Comparison of ENCODE assay signal across 10 cellular contexts in genomic region chr2:171509945-171510731, GRCh38. TPM values are rescaled to one million over a fixed set of nuclear protein-coding genes. Genes with fewer than 3 reads are reported as not detected.
DNase-seq lines count a peak whose midpoint lies in the region; ATAC-seq, FAIRE-seq and TF ChIP-seq lines count a peak whose summit lies in the region.
"Had no signal": no experiment of that assay in that cellular context is flagged by ENCODE, and none has a peak within 500 bp of the region (broad histone marks: within the 10 kb centered on the region; RNA-seq: fewer than 3 reads in every experiment).

No MANE protein-coding gene starts in this region.

- intact Hi-C loops in OCI-LY7 (cut with micrococcal nuclease; ENCODE audit: unreplicated experiment) (no loop called here), esophagus muscularis mucosa (cut with DNase I) (no loop called here)

- no peaks in the 10 kb centered on the region for H3K9me2 ChIP-seq in OCI-LY7 (ENCODE audit: insufficient read depth, low read length)

- CTCF ChIA-PET in OCI-LY7 (lab: Charles Lee; ENCODE audit: unreplicated experiment), result no interaction called here

- H3K27me3 ChIP-seq in esophagus muscularis mucosa, result no peaks in the 10 kb centered on the region

- no peak for TF ChIP-seq EP300 in esophagus muscularis mucosa (IDR thresholded peaks at IDR 0.05)

- peak overlapping the region; percentile 13; the same call in 1 of the 2 replicates for H3K4me3 ChIP-seq in GM12865 (ENCODE audit: low read depth, low read length)
- no peak overlapping the region for H3K4me3 ChIP-seq in OCI-LY7 (ENCODE audit: low read depth, low read length, poor library complexity, severe bottlenecking)
- H3K4me3 ChIP-seq in esophagus muscularis mucosa, result no peak overlapping the region

- peak overlapping the region; percentile 35 for H3K4me2 ChIP-seq in OCI-LY7 (ENCODE audit: low read length)

- TF ChIP-seq CTCF in GM12865 (IDR thresholded peaks at IDR 0.05; ENCODE audit: insufficient read depth, low read depth, low read length, missing control alignments) (no peak), OCI-LY7 (conservative IDR thresholded peaks at IDR 0.05; ENCODE audit: low read length) (no peak), esophagus muscularis mucosa (IDR thresholded peaks at IDR 0.05) (no peak)

- ATAC-seq in HG02678 (IDR thresholded peaks at IDR 0.05; ENCODE audit: unreplicated experiment) (peak; percentile 75), GM19324 (IDR thresholded peaks at IDR 0.05; ENCODE audit: low FRiP score, unreplicated experiment) (no peak)

- no peaks in the 10 kb centered on the region for H3K36me3 ChIP-seq in OCI-LY7 (ENCODE audit: insufficient read depth, low read length)
- H3K36me3 ChIP-seq in esophagus muscularis mucosa, result no peaks in the 10 kb centered on the region

- POLR2A ChIA-PET in OCI-LY7 (lab: Charles Lee), result interaction anchor here (0.6 to 1.4 kb wide), 3 partner anchors 25 to 213 kb away, joined by 3 to 5 read pairs (median 3); no protein-coding TSS in a partner anchor

- DNase-seq in GM12865 (ENCODE audit: low read depth), result peak; percentile 77
- DNase-seq in GM19239 (ENCODE audit: insufficient read length, low spot score), result peak; percentile 14
- no peak for DNase-seq in OCI-LY7 (ENCODE audit: low spot score)
- DNase-seq in esophagus muscularis mucosa (ENCODE audit: extremely low spot score), result no peak
- DNase-seq in DMS79 (lab: John Stamatoyannopoulos, UW), result no peak
- no peak for DNase-seq in GDM1 (lab: John Stamatoyannopoulos, UW)
- DNase-seq: COR-L47 had no signal

- H3K79me2 ChIP-seq in OCI-LY7 (ENCODE audit: insufficient read depth, low read depth, low read length), result no peaks in the 10 kb centered on the region
- H3K79me2 ChIP-seq: parathyroid adenoma had no signal

- H3K27ac ChIP-seq in OCI-LY7 (ENCODE audit: low read depth, low read length, poor library complexity, severe bottlenecking), result no peak overlapping the region
- H3K27ac ChIP-seq in esophagus muscularis mucosa (replicated peaks in 1 of 4), result no peak overlapping the region
- H3K27ac ChIP-seq: parathyroid adenoma had no signal

- no TSS peak for BruUV-seq in OCI-LY7 (replicated peaks; lab: Mats Ljungman, UMichigan)

- peak overlapping the region; percentile 28; the same call in 1 of the 2 replicates for H2AFZ ChIP-seq in OCI-LY7 (ENCODE audit: low read length)
- H2AFZ ChIP-seq: parathyroid adenoma had no signal

- FAIRE-seq in GM19239 (lab: Jason Lieb, UNC), result peak; percentile 92

- H4K20me1 ChIP-seq in OCI-LY7 (ENCODE audit: insufficient read depth, low read length), result no peaks in the 10 kb centered on the region

- no peaks in the 10 kb centered on the region for H3K9me3 ChIP-seq in OCI-LY7 (ENCODE audit: low read length)
- H3K9me3 ChIP-seq in esophagus muscularis mucosa, result no peaks in the 10 kb centered on the region

- H3K4me1 ChIP-seq in OCI-LY7 (ENCODE audit: insufficient read depth, low read length, poor library complexity, severe bottlenecking), result peaks cover 11% of the 10 kb centered on the region
- no peaks in the 10 kb centered on the region for H3K4me1 ChIP-seq in esophagus muscularis mucosa
- H3K4me1 ChIP-seq: parathyroid adenoma had no signal

- 96% methylated on average over 9 of the region's 9 CpGs for WGBS in esophagus muscularis mucosa

- TF ChIP-seq POLR2A in esophagus muscularis mucosa (IDR thresholded peaks at IDR 0.05; ENCODE audit: low read depth), result no peak

RNA-seq across cellular contexts. Expression of gene CYBRD1, which starts 12.1 kb away (rescaled TPM):
- not detected in 2 replicates for total RNA-seq in OCI-LY7 (2014; rRNA removed; shearing (Covaris generic))
- total RNA-seq in OCI-LY7 (2022), result not detected in 2 replicates
- 100 to 1,000 TPM; 133 to 281 (median 197) TPM for total RNA-seq in esophagus muscularis mucosa

Comparison
In these comparisons a context has a peak if more than half of its experiments do, and no peak if none do; other contexts are left out.
1. DNase-seq: peak in GM12865 (single experiment) and GM19239 (single experiment); none in OCI-LY7 (single experiment), esophagus muscularis mucosa (single experiment), DMS79 (single experiment) and GDM1 (single experiment).
2. RNA of gene CYBRD1, which starts 12.1 kb away (total RNA-seq): 133 to 281 TPM in esophagus muscularis mucosa; not detected in OCI-LY7; every median in the first group is over 100 times any median in the second.